In the genomic region with DNA sequence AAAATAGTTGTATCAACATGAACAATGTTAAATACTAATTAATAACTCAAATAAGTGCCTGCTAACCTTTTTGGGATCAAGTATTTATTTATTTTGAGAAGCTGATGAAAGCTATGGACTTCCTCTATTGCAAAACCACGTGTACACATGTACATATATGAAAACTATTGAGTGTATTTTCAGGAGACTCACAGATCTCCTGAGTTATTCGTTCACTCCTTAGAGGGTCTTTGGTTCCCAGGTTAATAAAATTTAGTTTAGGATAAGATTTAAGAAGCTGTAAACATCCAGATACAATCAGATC, we compare ENCODE assay signal across 8 cellular contexts.
A peak's percentile ranks its signal among the peaks of the same experiment; 100 is the strongest.
DNase-seq lines count a peak whose midpoint lies in the region; ATAC-seq and TF ChIP-seq lines count a peak whose summit lies in the region.

No MANE protein-coding gene starts in this region.

- H3K36me3 ChIP-seq in sigmoid colon = peaks cover 0 to 5% (median 0%) of the 10 kb centered on the region in 4 donors

- no peak overlapping the region for H3K27ac ChIP-seq in foreskin keratinocyte
- H3K27ac ChIP-seq in sigmoid colon = no peak overlapping the region

- no peak for TF ChIP-seq POLR2A in sigmoid colon (IDR thresholded peaks at IDR 0.05)

- H3K27me3 ChIP-seq in foreskin keratinocyte (no peaks in the 10 kb centered on the region), sigmoid colon (no peaks in the 10 kb centered on the region)

- ATAC-seq in GM18517 (IDR thresholded peaks at IDR 0.05; ENCODE audit: unreplicated experiment) = peak; percentile 21
- ATAC-seq in GM21723 (IDR thresholded peaks at IDR 0.05; ENCODE audit: unreplicated experiment) = peak; percentile 38
- ATAC-seq in HG03558 (IDR thresholded peaks at IDR 0.05; ENCODE audit: extremely low read depth, unreplicated experiment) = peak; percentile 32
- ATAC-seq in foreskin keratinocyte = peak; percentile 34

- WGBS in sigmoid colon, 2 donors = 34% methylated on average over 2 of the region's 2 CpGs

- H3K4me1 ChIP-seq in foreskin keratinocyte = no peaks in the 10 kb centered on the region
- H3K4me1 ChIP-seq in sigmoid colon = no peaks in the 10 kb centered on the region

- intact Hi-C loops in sigmoid colon (cut with DNase I) = loop anchor here (5.0 kb wide), 1 partner anchor 1485 kb away; no protein-coding TSS in a partner anchor

- no peak for DNase-seq in foreskin keratinocyte
- DNase-seq in sigmoid colon = no peak
- DNase-seq in stimulated activated CD4-positive, alpha-beta T cell treated with anti-CD3 and anti-CD28 coated beads, Interleukin-15, amount 100 ng/mL, for 24 hours = no peak
- DNase-seq in COLO668 (lab: John Stamatoyannopoulos, UW; ENCODE audit: unreplicated experiment) = no peak
- DNase-seq in stimulated activated CD8-positive, alpha-beta memory T cell treated with anti-CD3 and anti-CD28 coated beads, Interleukin-4, amount 100 ng/mL, for 48 hours = no peak

- no peak for TF ChIP-seq CTCF in foreskin keratinocyte (conservative IDR thresholded peaks at IDR 0.05)
- peak in 1 of 4 experiments; percentile 2 for TF ChIP-seq CTCF in sigmoid colon (IDR thresholded peaks at IDR 0.05)

- TF ChIP-seq EP300 in sigmoid colon (IDR thresholded peaks at IDR 0.05) = no peak

- no peak overlapping the region for H3K4me3 ChIP-seq in sigmoid colon

- peaks cover 0 to 13% (median 7%) of the 10 kb centered on the region in 4 donors for H3K9me3 ChIP-seq in sigmoid colon
